ENCODE assay signal across 27 cellular contexts in the genomic region with DNA sequence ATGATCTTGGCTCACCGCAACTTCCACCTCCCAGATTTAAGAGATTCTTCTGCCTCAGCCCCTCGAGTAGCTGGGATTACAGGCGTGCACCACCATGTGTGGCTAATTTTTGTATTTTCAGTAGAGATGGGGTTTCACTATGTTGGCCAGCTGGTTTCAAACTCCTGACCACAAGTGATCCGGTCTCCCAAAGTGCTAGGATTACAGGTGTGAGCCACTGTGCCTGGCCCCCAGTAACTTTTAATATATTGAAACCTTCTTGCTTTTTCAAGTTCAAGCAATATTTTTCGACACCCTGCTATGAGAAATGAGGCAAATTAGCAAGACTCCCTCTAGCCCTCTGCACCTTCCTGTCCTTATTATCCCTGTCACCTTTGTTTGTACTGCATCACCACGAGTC.
"Had no signal": no experiment of that assay in that cellular context is flagged by ENCODE, and none has a peak within 500 bp of the region (broad histone marks: within the 10 kb centered on the region; RNA-seq: fewer than 3 reads in every experiment).

No MANE protein-coding gene starts in this region.

- H3K4me1 Mint-ChIP-seq: naive thymus-derived CD4-positive, alpha-beta T cell; natural killer cell; stimulated activated effector memory CD8-positive, alpha-beta T cell treated with anti-CD3 and anti-CD28 coated beads, Interleukin-12 subunit alpha, Interleukin-12 subunit beta, amount 100 ng/mL, for 72 hours; stimulated activated naive B cell treated with anti-CD40 and anti-IgM and Interleukin-4, amounts not matched to agents 10 μg/mL and 1 μg/mL and 100 μg/mL, for 72 hours had no signal

- H3K27ac Mint-ChIP-seq: naive thymus-derived CD4-positive, alpha-beta T cell; natural killer cell; nephron; neural progenitor cell; progenitor cell of endocrine pancreas; stimulated activated effector memory CD8-positive, alpha-beta T cell treated with anti-CD3 and anti-CD28 coated beads, Interleukin-12 subunit alpha, Interleukin-12 subunit beta, amount 100 ng/mL, for 72 hours; stimulated activated naive B cell treated with anti-CD40 and anti-IgM and Interleukin-4, amounts not matched to agents 10 μg/mL and 1 μg/mL and 100 μg/mL, for 72 hours; stimulated activated naive CD8-positive, alpha-beta T cell treated with anti-CD3 and anti-CD28 coated beads, Interleukin-15, Interleukin-2, amounts not matched to agents 100 ng/mL and 50 ng/mL, for 24 hours; type B pancreatic cell had no signal

- H3K4me1 ChIP-seq: neural progenitor cell, pancreas, psoas muscle, right lobe of liver, stomach, thyroid gland, upper lobe of right lung, uterus had no signal

- H3K27me3 ChIP-seq: neural progenitor cell, pancreas, right lobe of liver, sigmoid colon, stomach, thyroid gland, transverse colon, upper lobe of right lung, uterus had no signal

- H3K9ac ChIP-seq: neural progenitor cell had no signal

- H3K4me2 ChIP-seq: neural progenitor cell had no signal

- H3K36me3 ChIP-seq: neural progenitor cell, pancreas, right lobe of liver, sigmoid colon, stomach, thoracic aorta, thyroid gland, transverse colon, upper lobe of right lung, uterus had no signal

- H3K9me3 ChIP-seq: pancreas, psoas muscle, right lobe of liver, sigmoid colon, stomach, thoracic aorta, thyroid gland, transverse colon, upper lobe of right lung, uterus had no signal

- H3K9me3 Mint-ChIP-seq: natural killer cell; neural progenitor cell; stimulated activated effector memory CD8-positive, alpha-beta T cell treated with anti-CD3 and anti-CD28 coated beads, Interleukin-12 subunit alpha, Interleukin-12 subunit beta, amount 100 ng/mL, for 72 hours; stimulated activated naive B cell treated with anti-CD40 and anti-IgM and Interleukin-4, amounts not matched to agents 10 μg/mL and 1 μg/mL and 100 μg/mL, for 72 hours; stimulated activated naive CD8-positive, alpha-beta T cell treated with anti-CD3 and anti-CD28 coated beads, Interleukin-15, Interleukin-2, amounts not matched to agents 100 ng/mL and 50 ng/mL, for 24 hours; type B pancreatic cell had no signal

- DNase-seq: naive thymus-derived CD4-positive, alpha-beta T cell; natural killer cell; occipital lobe; pancreas; psoas muscle; right cardiac atrium; right lobe of liver; sigmoid colon; small intestine; stimulated activated CD4-positive, alpha-beta T cell treated with anti-CD3 and anti-CD28 coated beads, Interleukin-15, amount 100 ng/mL, for 24 hours; stimulated activated CD4-positive, alpha-beta T cell treated with anti-CD3 and anti-CD28 coated beads, Interleukin-2, amount 100 ng/mL, for 24 hours; stimulated activated CD4-positive, alpha-beta T cell treated with anti-CD3 and anti-CD28 coated beads, Interleukin-2, amount 100 ng/mL, for 48 hours; stimulated activated CD4-positive, alpha-beta T cell treated with anti-CD3 and anti-CD28 coated beads, Interleukin-4, amount 100 ng/mL, for 24 hours; stimulated activated naive B cell treated with anti-CD40 and anti-IgM and Interleukin-4, amounts not matched to agents 10 μg/mL and 1 μg/mL and 100 μg/mL, for 72 hours; stimulated activated naive CD4-positive, alpha-beta T cell treated with Interleukin-2 at 50 U/mL for 16 hours; stomach; thyroid gland; transverse colon; upper lobe of right lung; uterus had no signal

- H3K27ac ChIP-seq: neural progenitor cell, pancreas, psoas muscle, right lobe of liver, sigmoid colon, stomach, thoracic aorta, thyroid gland, transverse colon, upper lobe of right lung, uterus had no signal

- H3K27me3 Mint-ChIP-seq: type B pancreatic cell had no signal

- H3K4me3 ChIP-seq: neural progenitor cell, pancreas, psoas muscle, right lobe of liver, sigmoid colon, stomach, thoracic aorta, thyroid gland, transverse colon, upper lobe of right lung, uterus had no signal

- H2AFZ ChIP-seq: neural progenitor cell had no signal

- H3K36me3 Mint-ChIP-seq: natural killer cell; neural progenitor cell; stimulated activated effector memory CD8-positive, alpha-beta T cell treated with anti-CD3 and anti-CD28 coated beads, Interleukin-12 subunit alpha, Interleukin-12 subunit beta, amount 100 ng/mL, for 72 hours; stimulated activated naive B cell treated with anti-CD40 and anti-IgM and Interleukin-4, amounts not matched to agents 10 μg/mL and 1 μg/mL and 100 μg/mL, for 72 hours; type B pancreatic cell had no signal

- H3K4me3 Mint-ChIP-seq: naive thymus-derived CD4-positive, alpha-beta T cell; natural killer cell; nephron; neural progenitor cell; stimulated activated effector memory CD8-positive, alpha-beta T cell treated with anti-CD3 and anti-CD28 coated beads, Interleukin-12 subunit alpha, Interleukin-12 subunit beta, amount 100 ng/mL, for 72 hours; stimulated activated naive B cell treated with anti-CD40 and anti-IgM and Interleukin-4, amounts not matched to agents 10 μg/mL and 1 μg/mL and 100 μg/mL, for 72 hours; stimulated activated naive CD8-positive, alpha-beta T cell treated with anti-CD3 and anti-CD28 coated beads, Interleukin-15, Interleukin-2, amounts not matched to agents 100 ng/mL and 50 ng/mL, for 24 hours; type B pancreatic cell had no signal
